Comparison of ENCODE assay signal across 39 cellular contexts in the genomic region with DNA sequence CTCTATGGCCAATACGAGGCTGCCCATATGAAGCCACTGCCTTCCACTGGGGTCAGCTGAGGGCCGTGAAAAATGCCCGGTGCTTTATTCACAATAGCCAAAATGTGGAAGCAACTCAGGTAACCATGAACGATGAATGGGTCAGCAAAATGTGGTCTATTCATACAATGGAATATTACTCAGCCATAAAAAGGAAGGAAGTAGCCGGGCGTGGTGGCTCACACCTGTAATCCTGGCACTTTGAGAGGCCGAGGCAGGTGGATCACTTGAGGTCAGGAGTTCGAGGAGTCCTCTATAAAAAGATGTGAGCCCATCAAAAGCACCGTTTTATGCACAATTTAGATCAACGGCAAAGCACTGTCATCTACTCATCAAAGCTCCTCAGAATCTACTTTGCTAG.
"Had no signal": no experiment of that assay in that cellular context is flagged by ENCODE, and none has a peak within 500 bp of the region (broad histone marks: within the 10 kb centered on the region; RNA-seq: fewer than 3 reads in every experiment).

No MANE protein-coding gene starts in this region.

- H3K27ac Mint-ChIP-seq: activated B cell treated with CpG ODN at 0.5 μM for 24 hours; activated CD4-positive, alpha-beta memory T cell treated with anti-CD3 and anti-CD28 coated beads, Interleukin-2, amount 10 ng/mL, durations not matched to agents 7 days and 5 days; activated CD4-positive, alpha-beta T cell treated with anti-CD3 and anti-CD28 coated beads, Interleukin-2, amount 10 ng/mL, durations not matched to agents 24 days and 14 days; activated CD8-positive, alpha-beta T cell treated with anti-CD3 and anti-CD28 coated beads, Interleukin-2, amount 10 ng/mL, durations not matched to agents 7 days and 5 days; activated naive CD4-positive, alpha-beta T cell treated with anti-CD3 and anti-CD28 coated beads for 36 hours; activated naive CD4-positive, alpha-beta T cell treated with anti-CD3 and anti-CD28 coated beads, Interleukin-2, amount 50 U/mL, for 72 hours; activated naive CD8-positive, alpha-beta T cell treated with anti-CD3 and anti-CD28 coated beads for 36 hours; activated T-cell treated with anti-CD3 and anti-CD28 coated beads, Interleukin-2, amount 50 U/mL, for 72 hours; activated T-helper 1 cell treated with anti-CD3 and anti-CD28 coated beads, Interleukin-12 subunit alpha, Interleukin-12 subunit beta, Interleukin-2, Interleukin-4 antibody, amounts not matched to agents 30 ng/mL and 10 ng/mL and 1 ng/mL, durations not matched to agents 14 hours and 24 hours and 36 hours; activated T-helper 17 cell treated with anti-CD3 and anti-CD28 coated beads, Interleukin-2, amount 50 U/mL, for 72 hours; T-helper 1 cell treated with Interleukin-12 subunit alpha and Interleukin-12 subunit beta and Interleukin-4 antibody, amounts not matched to agents 30 μg/mL and 1 μg/mL, for 36 hours; T-helper 2 cell treated with Interferon-gamma antibody and Interleukin-4, amounts not matched to agents 5 μg/mL and 100 μg/mL, for 36 hours had no signal

- H3K36me3 Mint-ChIP-seq: activated naive CD4-positive, alpha-beta T cell treated with anti-CD3 and anti-CD28 coated beads, Interleukin-2, amount 50 U/mL, for 72 hours; activated naive CD8-positive, alpha-beta T cell treated with anti-CD3 and anti-CD28 coated beads for 36 hours had no signal

- H3K9me3 ChIP-seq: adrenal gland, body of pancreas, breast epithelium had no signal

- H3K27me3 ChIP-seq: adrenal gland, body of pancreas, brain microvascular endothelial cell, breast epithelium had no signal

- H3K4me1 Mint-ChIP-seq: activated T-helper 17 cell treated with anti-CD3 and anti-CD28 coated beads, Interleukin-2, amount 50 U/mL, for 72 hours had no signal

- H3K9me3 Mint-ChIP-seq: activated B cell treated with CpG ODN at 0.5 μM for 24 hours; activated CD4-positive, alpha-beta memory T cell treated with anti-CD3 and anti-CD28 coated beads, Interleukin-2, amount 10 ng/mL, durations not matched to agents 7 days and 5 days; activated CD4-positive, alpha-beta T cell treated with anti-CD3 and anti-CD28 coated beads, Interleukin-2, amount 10 ng/mL, durations not matched to agents 24 days and 14 days; activated naive CD4-positive, alpha-beta T cell treated with anti-CD3 and anti-CD28 coated beads for 36 hours; activated naive CD4-positive, alpha-beta T cell treated with anti-CD3 and anti-CD28 coated beads, Interleukin-2, amount 50 U/mL, for 72 hours; activated naive CD8-positive, alpha-beta T cell treated with anti-CD3 and anti-CD28 coated beads for 36 hours; activated T-cell treated with anti-CD3 and anti-CD28 coated beads, Interleukin-2, amount 50 U/mL, for 4 hours; activated T-cell treated with anti-CD3 and anti-CD28 coated beads, Interleukin-2, amount 50 U/mL, for 72 hours; activated T-helper 1 cell treated with anti-CD3 and anti-CD28 coated beads, Interleukin-12 subunit alpha, Interleukin-12 subunit beta, Interleukin-2, Interleukin-4 antibody, amounts not matched to agents 30 ng/mL and 10 ng/mL and 1 ng/mL, durations not matched to agents 14 hours and 24 hours and 36 hours; activated T-helper 17 cell treated with anti-CD3 and anti-CD28 coated beads, Interleukin-2, amount 50 U/mL, for 72 hours; central memory CD8-positive, alpha-beta T cell; T-helper 1 cell treated with Interleukin-12 subunit alpha and Interleukin-12 subunit beta and Interleukin-4 antibody, amounts not matched to agents 30 μg/mL and 1 μg/mL, for 36 hours; T-helper 2 cell treated with Interferon-gamma antibody and Interleukin-4, amounts not matched to agents 5 μg/mL and 100 μg/mL, for 36 hours had no signal

- DNase-seq: activated B cell treated with CpG ODN at 0.5 μM for 24 hours; activated CD4-positive, alpha-beta memory T cell treated with anti-CD3 and anti-CD28 coated beads, Interleukin-2, amount 10 ng/mL, durations not matched to agents 7 days and 5 days; activated CD4-positive, alpha-beta T cell treated with anti-CD3 and anti-CD28 coated beads for 4 hours; activated CD4-positive, alpha-beta T cell treated with anti-CD3 and anti-CD28 coated beads, Interleukin-2, amount 10 ng/mL, durations not matched to agents 24 days and 14 days; activated CD4-positive, alpha-beta T cell treated with anti-CD3 and anti-CD28 coated beads, Interleukin-2, amount 50 U/mL, for 48 hours; activated CD4-positive, CD25-positive, alpha-beta regulatory T cell treated with anti-CD3 and anti-CD28 coated beads, Interleukin-2, amount 50 U/mL, for 72 hours; activated CD8-positive, alpha-beta memory T cell treated with anti-CD3 and anti-CD28 coated beads for 24 hours; activated CD8-positive, alpha-beta memory T cell treated with anti-CD3 and anti-CD28 coated beads, Interleukin-2, amount 50 U/mL, for 4 hours; activated CD8-positive, alpha-beta T cell treated with anti-CD3 and anti-CD28 coated beads, Interleukin-2, amount 10 ng/mL, durations not matched to agents 7 days and 5 days; activated effector memory CD4-positive, alpha-beta T cell treated with anti-CD3 and anti-CD28 coated beads, Interleukin-2, amount 50 U/mL, for 16 hours; activated gamma-delta T cell treated with Interleukin-2 at 50 U/mL for 16 hours; activated naive CD4-positive, alpha-beta T cell; activated naive CD4-positive, alpha-beta T cell treated with anti-CD3 and anti-CD28 coated beads for 36 hours; activated naive CD4-positive, alpha-beta T cell treated with anti-CD3 and anti-CD28 coated beads, Interleukin-2, amount 50 U/mL, for 16 hours; activated naive CD8-positive, alpha-beta T cell treated with anti-CD3 and anti-CD28 coated beads for 36 hours; activated T-cell treated with anti-CD3 and anti-CD28 coated beads for 4 hours; activated T-cell treated with anti-CD3 and anti-CD28 coated beads, Interleukin-2, amount 50 U/mL, for 1 hour; activated T-cell treated with anti-CD3 and anti-CD28 coated beads, Interleukin-2, amount 50 U/mL, for 4 hours; activated T-cell treated with anti-CD3 and anti-CD28 coated beads, Interleukin-2, amount 50 U/mL, for 72 hours; adrenal gland; amniotic stem cell; aorta; body of pancreas; brain microvascular endothelial cell; caudate nucleus; cerebellar nuclear complex; T-helper 1 cell; T-helper 2 cell; T-helper 9 cell had no signal

- H3K27me3 Mint-ChIP-seq: activated B cell treated with CpG ODN at 0.5 μM for 24 hours; activated CD4-positive, alpha-beta memory T cell treated with anti-CD3 and anti-CD28 coated beads, Interleukin-2, amount 10 ng/mL, durations not matched to agents 7 days and 5 days; activated CD4-positive, alpha-beta T cell treated with anti-CD3 and anti-CD28 coated beads, Interleukin-2, amount 10 ng/mL, durations not matched to agents 24 days and 14 days; activated naive CD8-positive, alpha-beta T cell treated with anti-CD3 and anti-CD28 coated beads for 36 hours; activated T-helper 17 cell treated with anti-CD3 and anti-CD28 coated beads, Interleukin-2, amount 50 U/mL, for 72 hours; central memory CD8-positive, alpha-beta T cell had no signal

- H3K27ac ChIP-seq: adrenal gland, body of pancreas, brain microvascular endothelial cell, breast epithelium, VCaP had no signal

- H3K4me3 ChIP-seq: adrenal gland, body of pancreas, breast epithelium had no signal

- H3K4me3 Mint-ChIP-seq: activated B cell treated with CpG ODN at 0.5 μM for 24 hours; activated CD4-positive, alpha-beta memory T cell treated with anti-CD3 and anti-CD28 coated beads, Interleukin-2, amount 10 ng/mL, durations not matched to agents 7 days and 5 days; activated CD4-positive, alpha-beta T cell treated with anti-CD3 and anti-CD28 coated beads, Interleukin-2, amount 10 ng/mL, durations not matched to agents 24 days and 14 days; activated CD8-positive, alpha-beta T cell treated with anti-CD3 and anti-CD28 coated beads, Interleukin-2, amount 10 ng/mL, durations not matched to agents 7 days and 5 days; activated naive CD4-positive, alpha-beta T cell treated with anti-CD3 and anti-CD28 coated beads for 36 hours; activated naive CD8-positive, alpha-beta T cell treated with anti-CD3 and anti-CD28 coated beads for 36 hours; activated T-cell treated with anti-CD3 and anti-CD28 coated beads, Interleukin-2, amount 50 U/mL, for 4 hours; activated T-cell treated with anti-CD3 and anti-CD28 coated beads, Interleukin-2, amount 50 U/mL, for 72 hours; activated T-helper 1 cell treated with anti-CD3 and anti-CD28 coated beads, Interleukin-12 subunit alpha, Interleukin-12 subunit beta, Interleukin-2, Interleukin-4 antibody, amounts not matched to agents 30 ng/mL and 10 ng/mL and 1 ng/mL, durations not matched to agents 14 hours and 24 hours and 36 hours; activated T-helper 17 cell treated with anti-CD3 and anti-CD28 coated beads, Interleukin-2, amount 50 U/mL, for 72 hours; central memory CD8-positive, alpha-beta T cell; T-helper 1 cell treated with Interleukin-12 subunit alpha and Interleukin-12 subunit beta and Interleukin-4 antibody, amounts not matched to agents 30 μg/mL and 1 μg/mL, for 36 hours; T-helper 2 cell treated with Interferon-gamma antibody and Interleukin-4, amounts not matched to agents 5 μg/mL and 100 μg/mL, for 36 hours had no signal

- FAIRE-seq: astrocyte, TTC549 had no signal

- ATAC-seq: activated CD8-positive, alpha-beta T cell treated with anti-CD3 and anti-CD28 coated beads, Interleukin-2, amount 10 ng/mL, durations not matched to agents 7 days and 5 days; activated naive CD4-positive, alpha-beta T cell treated with anti-CD3 and anti-CD28 coated beads, Interleukin-2, amount 50 U/mL, for 72 hours; activated T-cell treated with anti-CD3 and anti-CD28 coated beads, Interleukin-2, amount 50 U/mL, for 4 hours; activated T-cell treated with anti-CD3 and anti-CD28 coated beads, Interleukin-2, amount 50 U/mL, for 72 hours; activated T-helper 17 cell treated with anti-CD3 and anti-CD28 coated beads, Interleukin-2, amount 50 U/mL, for 72 hours; body of pancreas had no signal

- H3K36me3 ChIP-seq: breast epithelium had no signal
